Comparison of ENCODE assay signal across 8 cellular contexts in the genomic region with DNA sequence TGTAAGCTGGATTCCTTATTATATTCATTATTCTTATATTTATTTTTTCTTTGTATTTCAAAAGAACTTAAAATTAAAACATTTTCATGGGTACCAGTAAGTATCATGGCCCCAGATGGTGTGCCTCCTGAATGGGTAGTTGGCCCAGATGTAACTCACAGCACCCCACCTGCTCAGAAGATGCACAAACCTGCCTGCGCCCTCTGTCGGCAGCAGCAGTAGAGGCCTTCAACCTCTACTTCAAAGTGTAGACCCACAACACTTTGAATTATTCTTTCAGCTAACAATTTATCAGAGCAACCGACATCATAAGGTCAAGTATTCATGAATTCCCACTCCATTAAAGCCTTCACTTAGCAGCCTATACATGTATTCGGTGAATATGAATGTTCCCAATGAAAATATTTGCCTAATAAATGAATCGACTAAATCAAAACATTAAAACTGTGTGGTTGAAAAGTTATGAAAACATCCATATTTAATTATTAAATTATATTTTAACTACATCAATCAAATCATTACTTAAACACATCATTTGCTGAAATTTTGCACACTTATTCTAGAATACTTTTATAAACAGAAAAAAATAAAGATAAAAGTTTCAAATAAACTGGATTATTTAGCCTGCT. TPM values are rescaled to one million over a fixed set of nuclear protein-coding genes. Genes with fewer than 3 reads are reported as not detected.
DNase-seq lines count a peak whose midpoint lies in the region; ATAC-seq and TF ChIP-seq lines count a peak whose summit lies in the region.

No MANE protein-coding gene starts in this region.

- CTCF ChIA-PET in activated CD4-positive, alpha-beta memory T cell treated with anti-CD3 and anti-CD28 coated beads for 36 hours (lab: Charles Lee), result interaction anchor here (0.5 to 11.8 kb wide), 37 partner anchors 10 to 846 kb away, joined by 3 to 311 read pairs (median 8); partner anchors contain the start of genes DUSP23, FCRL6, IGSF9 and KCNJ9

- intact Hi-C loops in activated CD4-positive, alpha-beta memory T cell treated with anti-CD3 and anti-CD28 coated beads for 36 hours (cut with micrococcal nuclease), result loop anchor here (1.0 to 10.0 kb wide), 3 partner anchors 114 to 792 kb away; no protein-coding TSS in a partner anchor

- H3K27ac Mint-ChIP-seq in activated CD4-positive, alpha-beta memory T cell treated with anti-CD3 and anti-CD28 coated beads for 36 hours, result no peak overlapping the region
- H3K27ac Mint-ChIP-seq in stimulated activated effector memory CD8-positive, alpha-beta T cell treated with anti-CD3 and anti-CD28 coated beads, Interleukin-12 subunit alpha, Interleukin-12 subunit beta, amount 100 ng/mL, for 72 hours, result no peak overlapping the region

- no peaks in the 10 kb centered on the region for H3K9me3 Mint-ChIP-seq in activated CD4-positive, alpha-beta memory T cell treated with anti-CD3 and anti-CD28 coated beads for 36 hours
- no peaks in the 10 kb centered on the region for H3K9me3 Mint-ChIP-seq in stimulated activated effector memory CD8-positive, alpha-beta T cell treated with anti-CD3 and anti-CD28 coated beads, Interleukin-12 subunit alpha, Interleukin-12 subunit beta, amount 100 ng/mL, for 72 hours

- ATAC-seq in HG03432 (IDR thresholded peaks at IDR 0.05; ENCODE audit: unreplicated experiment), result peak; percentile 68
- ATAC-seq in stimulated activated effector memory CD8-positive, alpha-beta T cell treated with anti-CD3 and anti-CD28 coated beads, Interleukin-12 subunit alpha, Interleukin-12 subunit beta, amount 100 ng/mL, for 72 hours, result peak; percentile 86

- H3K4me1 Mint-ChIP-seq in activated CD4-positive, alpha-beta memory T cell treated with anti-CD3 and anti-CD28 coated beads for 36 hours (ENCODE audit: low read depth), result no peaks in the 10 kb centered on the region
- H3K4me1 Mint-ChIP-seq in stimulated activated effector memory CD8-positive, alpha-beta T cell treated with anti-CD3 and anti-CD28 coated beads, Interleukin-12 subunit alpha, Interleukin-12 subunit beta, amount 100 ng/mL, for 72 hours, result no peaks in the 10 kb centered on the region

- H3K27me3 Mint-ChIP-seq in activated CD4-positive, alpha-beta memory T cell treated with anti-CD3 and anti-CD28 coated beads for 36 hours, result peaks cover 2% of the 10 kb centered on the region

- H3K36me3 Mint-ChIP-seq in activated CD4-positive, alpha-beta memory T cell treated with anti-CD3 and anti-CD28 coated beads for 36 hours, result no peaks in the 10 kb centered on the region
- H3K36me3 Mint-ChIP-seq in stimulated activated effector memory CD8-positive, alpha-beta T cell treated with anti-CD3 and anti-CD28 coated beads, Interleukin-12 subunit alpha, Interleukin-12 subunit beta, amount 100 ng/mL, for 72 hours, result no peaks in the 10 kb centered on the region

- peak; percentile 90 for TF ChIP-seq CTCF in GM12874 (IDR thresholded peaks at IDR 0.05; ENCODE audit: insufficient read depth, low read depth, low read length)

- peak; percentile 83 for DNase-seq in NCI-H526 treated with DMSO at 0.1 percent for 48 hours (lab: John Stamatoyannopoulos, UW)
- peak; percentile 82 for DNase-seq in activated CD4-positive, alpha-beta memory T cell treated with anti-CD3 and anti-CD28 coated beads for 36 hours
- peak; percentile 51 for DNase-seq in effector CD8-positive, alpha-beta T cell (lab: John Stamatoyannopoulos, UW)
- peak; percentile 61 for DNase-seq in myocyte (ENCODE audit: low read depth)
- peak; percentile 52 to 78 for DNase-seq in stimulated activated effector memory CD8-positive, alpha-beta T cell treated with anti-CD3 and anti-CD28 coated beads, Interleukin-12 subunit alpha, Interleukin-12 subunit beta, amount 100 ng/mL, for 72 hours (ENCODE audit: low spot score in 2 of 2)
- no peak for DNase-seq in globus pallidus (ENCODE audit: low spot score)

- POLR2A ChIA-PET in activated CD4-positive, alpha-beta memory T cell treated with anti-CD3 and anti-CD28 coated beads for 36 hours (lab: Charles Lee), result no interaction called here

- H3K4me3 Mint-ChIP-seq in activated CD4-positive, alpha-beta memory T cell treated with anti-CD3 and anti-CD28 coated beads for 36 hours, result no peak overlapping the region
- H3K4me3 Mint-ChIP-seq in stimulated activated effector memory CD8-positive, alpha-beta T cell treated with anti-CD3 and anti-CD28 coated beads, Interleukin-12 subunit alpha, Interleukin-12 subunit beta, amount 100 ng/mL, for 72 hours, result no peak overlapping the region

RNA-seq across cellular contexts. Expression of gene PIGM, which starts 25.4 kb away (rescaled TPM):
- total RNA-seq in activated CD4-positive, alpha-beta memory T cell treated with anti-CD3 and anti-CD28 coated beads for 36 hours, result 1 to 10 TPM; 4.4 to 4.7 TPM
- 3.3 and 3.7 TPM in 2 replicates for total RNA-seq in myocyte
- 3.7 TPM for polyA plus RNA-seq in myocyte (2012)

RNA-seq across cellular contexts. Expression of gene SLAMF9, which starts 52.4 kb away (rescaled TPM):
- not detected for total RNA-seq in activated CD4-positive, alpha-beta memory T cell treated with anti-CD3 and anti-CD28 coated beads for 36 hours
- total RNA-seq in myocyte, result not detected in 2 replicates
- polyA plus RNA-seq in myocyte (2012), result not detected
